In the genomic region with DNA sequence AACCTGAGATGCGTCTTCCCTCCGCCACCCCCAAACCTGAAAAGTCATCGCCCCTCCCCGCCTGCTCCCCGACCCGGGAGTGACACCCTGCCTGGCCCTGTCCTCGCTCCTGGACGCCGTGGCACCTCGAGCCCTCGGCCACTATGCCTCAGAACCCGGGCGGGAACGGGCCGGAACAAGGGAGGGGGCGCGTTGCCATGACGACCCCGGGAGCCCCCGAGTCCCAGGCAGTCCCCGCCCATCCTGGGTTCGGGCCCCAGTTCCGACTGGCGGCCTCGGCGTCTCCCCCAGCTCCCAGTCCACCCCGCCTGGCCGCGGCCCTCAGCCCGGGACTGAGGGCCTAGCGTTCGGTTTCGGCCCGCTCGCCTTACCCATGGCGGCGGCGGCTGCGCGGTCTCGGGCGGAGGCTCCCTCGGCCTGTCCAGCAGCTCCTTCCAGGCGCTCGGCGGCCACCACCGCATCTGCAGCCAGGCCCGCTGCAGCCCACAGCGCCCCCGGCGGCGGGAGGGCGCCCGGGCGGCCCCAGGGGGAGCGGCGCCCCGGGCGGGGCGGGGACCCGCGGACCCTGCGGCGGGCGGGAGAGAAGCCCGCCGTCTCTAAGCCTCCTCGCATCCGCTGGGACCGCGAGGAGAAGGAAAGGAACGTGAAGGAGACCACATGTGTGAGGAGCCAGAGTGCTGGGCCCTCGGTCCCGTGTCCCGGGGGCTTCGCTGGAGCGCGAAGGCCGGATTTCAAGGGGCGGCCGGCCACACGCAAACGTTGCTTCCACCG, we compare ENCODE assay signal across 8 cellular contexts.
DNase-seq lines count a peak whose midpoint lies in the region; ATAC-seq and TF ChIP-seq lines count a peak whose summit lies in the region.

A gene with protein sequence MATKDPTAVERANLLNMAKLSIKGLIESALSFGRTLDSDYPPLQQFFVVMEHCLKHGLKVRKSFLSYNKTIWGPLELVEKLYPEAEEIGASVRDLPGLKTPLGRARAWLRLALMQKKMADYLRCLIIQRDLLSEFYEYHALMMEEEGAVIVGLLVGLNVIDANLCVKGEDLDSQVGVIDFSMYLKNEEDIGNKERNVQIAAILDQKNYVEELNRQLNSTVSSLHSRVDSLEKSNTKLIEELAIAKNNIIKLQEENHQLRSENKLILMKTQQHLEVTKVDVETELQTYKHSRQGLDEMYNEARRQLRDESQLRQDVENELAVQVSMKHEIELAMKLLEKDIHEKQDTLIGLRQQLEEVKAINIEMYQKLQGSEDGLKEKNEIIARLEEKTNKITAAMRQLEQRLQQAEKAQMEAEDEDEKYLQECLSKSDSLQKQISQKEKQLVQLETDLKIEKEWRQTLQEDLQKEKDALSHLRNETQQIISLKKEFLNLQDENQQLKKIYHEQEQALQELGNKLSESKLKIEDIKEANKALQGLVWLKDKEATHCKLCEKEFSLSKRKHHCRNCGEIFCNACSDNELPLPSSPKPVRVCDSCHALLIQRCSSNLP (minus strand): TSS at position 463 of the 771 bp plus-strand sequence. CDS start 88 bp downstream, at position 375.

- ATAC-seq in GM18517 (IDR thresholded peaks at IDR 0.05; ENCODE audit: unreplicated experiment) (peak; percentile 85), HG03045 (IDR thresholded peaks at IDR 0.05; ENCODE audit: unreplicated experiment) (peak; percentile 95)

- CTCF ChIA-PET in AG04449 (lab: Yijun Ruan, JAX): interaction anchor here (0.6 to 1.8 kb wide), 28 partner anchors 9 to 499 kb away, joined by 3 to 23 read pairs (median 4); no protein-coding TSS in a partner anchor

- TF ChIP-seq CTCF in AG04449 (IDR thresholded peaks at IDR 0.05; ENCODE audit: insufficient read depth, low read length, missing control alignments): peak; percentile 69

- DNase-seq in AG04449 (ENCODE audit: low read depth, low spot score): peak; percentile 1
- DNase-seq in NCI-H2171 treated with DMSO at 0.1 percent for 48 hours (lab: John Stamatoyannopoulos, UW): peak; percentile 57
- DNase-seq in activated CD4-positive, CD25-positive, alpha-beta regulatory T cell treated with anti-CD3 and anti-CD28 coated beads, Interleukin-2, amount 50 U/mL, for 16 hours (ENCODE audit: low read depth, low spot score): peak; percentile 58
- DNase-seq in cerebellar cortex (ENCODE audit: low spot score): peak; percentile 73
- DNase-seq in kidney glomerular epithelial cell (lab: John Stamatoyannopoulos, UW): peak; percentile 65
- peak; percentile 39 to 70 for DNase-seq in stimulated activated CD4-positive, alpha-beta T cell treated with anti-CD3 and anti-CD28 coated beads, Interleukin-1b, Interleukin-23, amount 100 ng/mL, for 1 hour (ENCODE audit: low read depth in 2 of 2)

- POLR2A ChIA-PET in AG04449 (lab: Yijun Ruan, JAX): interaction anchor here (0.6 to 0.7 kb wide), 2 partner anchors 75 to 748 kb away, joined by 3 read pairs; a partner anchor contains a TSS

- H3K4me3 ChIP-seq in AG04449 (ENCODE audit: low read depth, low read length): peak within 1 kb of the TSS; percentile 98

Comparison
In these comparisons a context has a peak if more than half of its experiments do, and no peak if none do; other contexts are left out.
1. Peak in every context shown above with its lines: DNase-seq, ATAC-seq and H3K4me3 ChIP-seq.
2. DNase-seq: peak in every context shown above with its lines; median percentile 73 in cerebellar cortex; 65 in kidney glomerular epithelial cell; 58 in activated CD4-positive, CD25-positive, alpha-beta regulatory T cell treated with anti-CD3 and anti-CD28 coated beads, Interleukin-2, amount 50 U/mL, for 16 hours; 57 in NCI-H2171 treated with DMSO at 0.1 percent for 48 hours; 54 in stimulated activated CD4-positive, alpha-beta T cell treated with anti-CD3 and anti-CD28 coated beads, Interleukin-1b, Interleukin-23, amount 100 ng/mL, for 1 hour; 1 in AG04449.